ENCODE assay signal across 21 cellular contexts in the genomic region with DNA sequence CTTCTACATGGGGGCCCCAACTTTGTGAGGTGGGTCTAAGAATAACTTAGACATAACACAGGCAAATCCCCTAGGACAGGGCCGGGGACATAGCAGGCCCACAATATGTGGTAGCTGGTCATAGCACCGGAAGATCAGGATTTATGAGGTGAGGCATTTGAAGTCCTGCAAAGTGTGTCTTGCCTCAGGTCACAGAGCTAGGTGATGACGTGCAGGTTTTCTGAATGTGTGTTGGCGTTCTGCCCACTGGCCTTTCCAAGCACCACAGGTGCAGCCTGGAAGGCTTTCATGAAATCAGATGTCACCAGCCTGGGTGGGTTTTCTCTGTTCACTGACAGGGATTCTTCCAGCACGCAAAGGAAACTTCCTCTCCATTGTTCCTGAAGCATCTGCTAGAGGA.
DNase-seq lines count a peak whose midpoint lies in the region; FAIRE-seq and TF ChIP-seq lines count a peak whose summit lies in the region.
"Had no signal": no experiment of that assay in that cellular context is flagged by ENCODE, and none has a peak within 500 bp of the region (broad histone marks: within the 10 kb centered on the region; RNA-seq: fewer than 3 reads in every experiment).

No MANE protein-coding gene starts in this region.

- no peak overlapping the region for H3K4me3 ChIP-seq in PC-9
- H3K4me3 ChIP-seq in keratinocyte (ENCODE audit: control insufficient read depth in 2 of 3, extremely low read depth in 1 of 3, insufficient read depth in 2 of 3, low read depth in 1 of 3, low read length in 3 of 3) = no peak overlapping the region
- H3K4me3 ChIP-seq: tibial nerve had no signal

- peaks cover 48% of the 10 kb centered on the region for H3K4me1 ChIP-seq in PC-9 (replicated peaks; ENCODE audit: insufficient read depth)
- H3K4me1 ChIP-seq in keratinocyte (ENCODE audit: control insufficient read depth, extremely low read depth, insufficient read depth, low read length) = peaks cover 25% of the 10 kb centered on the region
- H3K4me1 ChIP-seq: tibial nerve had no signal

- POLR2A ChIA-PET in PC-9 (lab: Charles Lee; ENCODE audit: unreplicated experiment) = no interaction called here

- dilution Hi-C loops in keratinocyte (cut with MboI; ENCODE audit: extremely low pct_ligation_motif_present, low sequenced_read_pairs) = no loop called here

- H3K27ac ChIP-seq in PC-9 (no peak overlapping the region), keratinocyte (ENCODE audit: control insufficient read depth, insufficient read depth, low read length) (no peak overlapping the region), caudate nucleus (ENCODE audit: low read depth, low read length) (no peak overlapping the region)
- H3K27ac ChIP-seq: 22Rv1, KMS-11, tibial nerve had no signal

- H3K9ac ChIP-seq in keratinocyte (ENCODE audit: control insufficient read depth, extremely low read depth, insufficient read depth, low read length) = no peak overlapping the region
- H3K9ac ChIP-seq: KMS-11 had no signal

- H3K9me1 ChIP-seq in keratinocyte (ENCODE audit: control insufficient read depth, extremely low read depth, insufficient read depth, low read length) = no peaks in the 10 kb centered on the region

- DNase-seq in DMS53 (lab: John Stamatoyannopoulos, UW) (peak; percentile 40), DMS53 treated with DMSO at 0.1 percent for 48 hours (lab: John Stamatoyannopoulos, UW; ENCODE audit: unreplicated experiment) (no peak), NCI-H2029 treated with DMSO at 0.1 percent for 48 hours (lab: John Stamatoyannopoulos, UW) (peak; percentile 8), PC-9 (peak; percentile 53 to 75), keratinocyte (ENCODE audit: low read depth, low spot score) (peak; percentile 38), NK-92 (lab: John Stamatoyannopoulos, UW; ENCODE audit: unreplicated experiment) (no peak), caudate nucleus (lab: John Stamatoyannopoulos, UW) (no peak)
- no peak for DNase-seq in stimulated activated CD8-positive, alpha-beta memory T cell treated with anti-CD3 and anti-CD28 coated beads, Interleukin-4, amount 100 ng/mL, for 48 hours
- DNase-seq: CD4-positive, alpha-beta memory T cell; effector CD8-positive, alpha-beta T cell; left cardiac atrium; mesendoderm; naive B cell; NCI-H1092; retina; stimulated activated CD4-positive, alpha-beta T cell treated with anti-CD3 and anti-CD28 coated beads, Interleukin-2, amount 100 ng/mL, for 48 hours; stimulated activated naive CD8-positive, alpha-beta T cell treated with anti-CD3 and anti-CD28 coated beads, Interleukin-15, Interleukin-2, amounts not matched to agents 100 U/mL and 50 U/mL, for 24 hours had no signal

- BruUV-seq in PC-9 (replicated peaks; lab: Mats Ljungman, UMichigan) = no TSS peak

- CTCF ChIA-PET in PC-9 (lab: Charles Lee) = no interaction called here

- H3K36me3 ChIP-seq in PC-9 (ENCODE audit: low read depth) (no peaks in the 10 kb centered on the region), keratinocyte (ENCODE audit: control insufficient read depth in 2 of 2, extremely low read depth in 1 of 2, insufficient read depth in 2 of 2, low read length in 2 of 2) (no peaks in the 10 kb centered on the region)
- H3K36me3 ChIP-seq: tibial nerve had no signal

- intact Hi-C loops in PC-9 (cut with micrococcal nuclease; ENCODE audit: unreplicated experiment) = no loop called here

- no peak for TF ChIP-seq CTCF in PC-9 (conservative IDR thresholded peaks at IDR 0.05)
- no peak for TF ChIP-seq CTCF in keratinocyte (optimal IDR thresholded peaks at IDR 0.05 in 1 of 3, IDR thresholded peaks at IDR 0.05 in 1 of 3, conservative IDR thresholded peaks at IDR 0.05 in 1 of 3; ENCODE audit: extremely low read depth in 1 of 3, insufficient read depth in 2 of 3, low read length in 3 of 3)

- H3K79me2 ChIP-seq in PC-9 (ENCODE audit: low read depth) = no peaks in the 10 kb centered on the region
- H3K79me2 ChIP-seq in keratinocyte (ENCODE audit: control insufficient read depth, insufficient read depth, low read length) = no peaks in the 10 kb centered on the region

- H3K27me3 ChIP-seq in PC-9 (ENCODE audit: insufficient read depth, low read depth) (no peaks in the 10 kb centered on the region), keratinocyte (ENCODE audit: control insufficient read depth, extremely low read depth, insufficient read depth, low read length) (no peaks in the 10 kb centered on the region)
- H3K27me3 ChIP-seq: tibial nerve had no signal

- H3K9me2 ChIP-seq in PC-9 (ENCODE audit: insufficient read depth) = no peaks in the 10 kb centered on the region; the same call in 1 of the 2 replicates

- H3K9me3 ChIP-seq in PC-9 (ENCODE audit: insufficient read depth, low read depth) (peaks cover 5% of the 10 kb centered on the region; the same call in 1 of the 2 replicates), keratinocyte (ENCODE audit: control insufficient read depth, low read depth, low read length) (peaks cover 3% of the 10 kb centered on the region)
- H3K9me3 ChIP-seq: tibial nerve had no signal

- H3F3A ChIP-seq in PC-9 (ENCODE audit: insufficient read depth, low read depth) = peaks cover 12% of the 10 kb centered on the region; the same call in 1 of the 2 replicates

- no peak overlapping the region for H2AFZ ChIP-seq in PC-9
- no peak overlapping the region for H2AFZ ChIP-seq in keratinocyte (ENCODE audit: control insufficient read depth, low read length)

- H3K4me2 ChIP-seq in PC-9 (peak overlapping the region; percentile 38), keratinocyte (ENCODE audit: control insufficient read depth, extremely low read depth, insufficient read depth, low read depth, low read length) (no peak overlapping the region)
- H3K4me2 ChIP-seq: KMS-11 had no signal

- H4K20me1 ChIP-seq in PC-9 (ENCODE audit: insufficient read depth) (0 out of 2 replicates have a peak, but pooled peaks cover 3% of the 10 kb centered on the region), keratinocyte (ENCODE audit: control insufficient read depth, extremely low read depth, insufficient read depth, low read length) (no peaks in the 10 kb centered on the region)

- peak; percentile 67 for FAIRE-seq in keratinocyte (lab: Jason Lieb, UNC)
- FAIRE-seq: HTR-8/SVneo had no signal

Comparison
In these comparisons a context has a peak if more than half of its experiments do, and no peak if none do; other contexts are left out.
1. DNase-seq: peak in DMS53 (single experiment), NCI-H2029 treated with DMSO at 0.1 percent for 48 hours (single experiment), PC-9 (2 of 2) and keratinocyte (single experiment); none in DMS53 treated with DMSO at 0.1 percent for 48 hours (single experiment), stimulated activated CD8-positive, alpha-beta memory T cell treated with anti-CD3 and anti-CD28 coated beads, Interleukin-4, amount 100 ng/mL, for 48 hours (single experiment), NK-92 (single experiment) and caudate nucleus (0 of 61).